ENCODE assay signal across 1 cellular context in genomic region chr1:91422523-91422922, GRCh38. TPM values are rescaled to one million over a fixed set of nuclear protein-coding genes. Genes with fewer than 3 reads are reported as not detected.
"Had no signal": no experiment of that assay in that cellular context is flagged by ENCODE, and none has a peak within 500 bp of the region (broad histone marks: within the 10 kb centered on the region; RNA-seq: fewer than 3 reads in every experiment).

No MANE protein-coding gene starts in this region.

RNA-seq across cellular contexts. Expression of gene HFM1, which starts 17.9 kb away (rescaled TPM):
- total RNA-seq: naive thymus-derived CD8-positive, alpha-beta T cell had no signal
- polyA plus RNA-seq: naive thymus-derived CD8-positive, alpha-beta T cell had no signal
